ENCODE assay signal across 8 cellular contexts in genomic region chr18:24014986-24015896, GRCh38. TPM values are rescaled to one million over a fixed set of nuclear protein-coding genes. Genes with fewer than 3 reads are reported as not detected.
DNase-seq lines count a peak whose midpoint lies in the region; ATAC-seq and TF ChIP-seq lines count a peak whose summit lies in the region.

No MANE protein-coding gene starts in this region.

- H3K27me3 ChIP-seq in BLaER1 (no peaks in the 10 kb centered on the region), SJSA1 (replicated peaks) (no peaks in the 10 kb centered on the region), adrenal gland (no peaks in the 10 kb centered on the region), cardiac muscle cell (peaks cover 35% of the 10 kb centered on the region)

- H3K4me1 ChIP-seq in BLaER1 (peaks cover 80% of the 10 kb centered on the region), SJSA1 (replicated peaks) (peaks cover 9% of the 10 kb centered on the region; the same call in 1 of the 2 replicates), adrenal gland (replicated peaks in 1 of 2) (peaks cover 7 to 30% of the 10 kb centered on the region in 2 donors), cardiac muscle cell (ENCODE audit: low read depth) (peaks cover 7% of the 10 kb centered on the region)

- peak; percentile 9 for ATAC-seq in HG03432 (IDR thresholded peaks at IDR 0.05; ENCODE audit: unreplicated experiment)
- ATAC-seq in GM19023 (IDR thresholded peaks at IDR 0.05; ENCODE audit: unreplicated experiment) = no peak
- no peak for ATAC-seq in HG03135 (IDR thresholded peaks at IDR 0.05; ENCODE audit: unreplicated experiment)

- H3K27ac Mint-ChIP-seq in osteocyte (ENCODE audit: unreplicated experiment) = peak overlapping the region; percentile 80

- H3K9me3 Mint-ChIP-seq in osteocyte (ENCODE audit: unreplicated experiment) = no peaks in the 10 kb centered on the region

- no peaks in the 10 kb centered on the region for H3K36me3 ChIP-seq in BLaER1
- peaks cover 9% of the 10 kb centered on the region for H3K36me3 ChIP-seq in SJSA1
- H3K36me3 ChIP-seq in adrenal gland (replicated peaks in 1 of 2) = no peaks in the 10 kb centered on the region
- no peaks in the 10 kb centered on the region for H3K36me3 ChIP-seq in cardiac muscle cell

- no peaks in the 10 kb centered on the region for H3K36me3 Mint-ChIP-seq in osteocyte (ENCODE audit: unreplicated experiment)

- H3K4me3 ChIP-seq in BLaER1 (peak overlapping the region; percentile 92), SJSA1 (peak overlapping the region; percentile 86), adrenal gland (peak overlapping the region; percentile 56 to 93 (median 87)), cardiac muscle cell (peak overlapping the region; percentile 90)

- H3K27me3 Mint-ChIP-seq in osteocyte (ENCODE audit: unreplicated experiment) = peaks cover 14% of the 10 kb centered on the region

- H3K4me2 ChIP-seq in BLaER1 = peak overlapping the region; percentile 88

- peak overlapping the region; percentile 95 for H3K9ac ChIP-seq in BLaER1

- 1 to 6% (median 2%) methylated on average over 13 to 55 of the region's 55 CpGs for WGBS in adrenal gland, 4 donors

- peak overlapping the region; percentile 81 for H3K4me3 Mint-ChIP-seq in osteocyte (ENCODE audit: unreplicated experiment)

- peaks cover 39% of the 10 kb centered on the region for H4K20me1 ChIP-seq in BLaER1

- intact Hi-C loops in adrenal gland (cut with DNase I) = loop anchor here in 1 of 2 donors (5.0 to 10.0 kb wide), 2 partner anchors 60 to 102 kb away; no protein-coding TSS in a partner anchor

- TF ChIP-seq POLR2A in adrenal gland (IDR thresholded peaks at IDR 0.05) = peak in 1 of 2 donors; percentile 62

- peak overlapping the region; percentile 94 for H3K27ac ChIP-seq in BLaER1
- peak overlapping the region; percentile 48 for H3K27ac ChIP-seq in SJSA1
- H3K27ac ChIP-seq in adrenal gland = peak overlapping the region; percentile 46 to 96 (median 86)
- H3K27ac ChIP-seq in cardiac muscle cell = no peak overlapping the region

- TF ChIP-seq CTCF in adrenal gland (IDR thresholded peaks at IDR 0.05) = no peak
- TF ChIP-seq CTCF in cardiac muscle cell (IDR thresholded peaks at IDR 0.05; ENCODE audit: low read depth, low read length) = no peak
- no peak for TF ChIP-seq CTCF in osteocyte (IDR thresholded peaks at IDR 0.05)

- peaks cover 16% of the 10 kb centered on the region for H3K4me1 Mint-ChIP-seq in osteocyte (ENCODE audit: unreplicated experiment)

- DNase-seq in SJSA1 (ENCODE audit: low read depth in 1 of 2, low spot score in 2 of 2) = peak; percentile 49 to 64
- DNase-seq in adrenal gland = peak; percentile 59 to 75 (median 69)
- peak; percentile 51 to 80 for DNase-seq in cardiac muscle cell (ENCODE audit: low read depth in 1 of 2, low spot score in 1 of 2)
- no peak for DNase-seq in osteocyte (ENCODE audit: extremely low spot score, unreplicated experiment)

- H3K9me3 ChIP-seq in BLaER1 (no peaks in the 10 kb centered on the region), SJSA1 (replicated peaks) (no peaks in the 10 kb centered on the region), adrenal gland (replicated peaks in 1 of 3) (no peaks in the 10 kb centered on the region), cardiac muscle cell (ENCODE audit: low read depth) (no peaks in the 10 kb centered on the region)

RNA-seq across cellular contexts. Expression of gene TTC39C, which starts 0.7 kb away (rescaled TPM):
- total RNA-seq in SJSA1 (2014; rRNA removed; shearing (Covaris generic)) = 6.4 and 14.7 TPM in 2 replicates
- 10 to 100 TPM; 37.9 to 77.6 (median 51.0) TPM for total RNA-seq in adrenal gland
- 10 to 100 TPM; 31.2 to 53.5 (median 35.9) TPM for polyA plus RNA-seq in adrenal gland
- total RNA-seq in cardiac muscle cell = 6.0 and 6.9 TPM in 2 replicates
- polyA plus RNA-seq in cardiac muscle cell = 3.0 and 4.1 TPM in 2 replicates
- 10.9 and 11.2 TPM in 2 replicates for total RNA-seq in osteocyte
